In the genomic region with DNA sequence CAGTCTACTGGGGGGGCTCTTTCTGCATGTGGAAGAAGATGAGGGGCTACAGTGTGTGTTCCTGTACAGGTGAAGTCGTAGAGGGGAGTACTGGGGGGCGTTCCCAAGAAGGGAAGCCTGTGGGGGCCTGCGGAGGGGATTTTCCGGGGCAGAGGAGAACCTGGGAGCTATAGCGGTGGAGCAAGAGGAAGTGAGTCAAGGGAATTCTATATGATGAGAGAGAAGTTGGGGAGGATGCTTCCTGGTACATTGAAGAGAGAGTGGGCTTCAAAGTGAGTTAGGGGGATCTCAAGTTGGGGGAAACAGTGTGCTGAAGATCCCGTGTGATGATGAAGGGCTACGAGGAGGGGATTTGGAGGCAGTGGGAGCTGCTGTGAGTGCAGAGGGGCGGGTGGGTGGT, we compare ENCODE assay signal across 31 cellular contexts. TPM values are rescaled to one million over a fixed set of nuclear protein-coding genes. Genes with fewer than 3 reads are reported as not detected.
DNase-seq lines count a peak whose midpoint lies in the region; ATAC-seq lines count a peak whose summit lies in the region.
"Had no signal": no experiment of that assay in that cellular context is flagged by ENCODE, and none has a peak within 500 bp of the region (broad histone marks: within the 10 kb centered on the region; RNA-seq: fewer than 3 reads in every experiment).

No MANE protein-coding gene starts in this region.

- H3K9ac ChIP-seq in HUES48 (ENCODE audit: low read depth, low read length) (no peak overlapping the region), iPS-20b (ENCODE audit: low read depth, low read length) (peak overlapping the region; percentile 82; the same call in 1 of the 2 replicates)
- H3K9ac ChIP-seq: BLaER1 had no signal

- H3K27me3 ChIP-seq in ACC112 (ENCODE audit: insufficient read depth, low read length) (peaks cover 22% of the 10 kb centered on the region), HUES48 (ENCODE audit: control insufficient read depth, insufficient read depth, low read length) (peaks cover 65% of the 10 kb centered on the region), ectodermal cell (ENCODE audit: control insufficient read depth, insufficient read depth, low read length, poor library complexity, severe bottlenecking) (peaks cover 80% of the 10 kb centered on the region), iPS-20b (ENCODE audit: insufficient read depth, low read length) (peaks cover 78% of the 10 kb centered on the region)
- H3K27me3 ChIP-seq: pancreas had no signal

- H3K4me1 ChIP-seq in ACC112 (ENCODE audit: control insufficient read depth, insufficient read depth, low read length, unreplicated experiment) (peaks cover 6% of the 10 kb centered on the region), HUES48 (ENCODE audit: control insufficient read depth, insufficient read depth, low read length) (peaks cover 34% of the 10 kb centered on the region), ectodermal cell (ENCODE audit: control insufficient read depth, insufficient read depth, low read length) (peaks cover 34% of the 10 kb centered on the region), iPS-20b (ENCODE audit: insufficient read depth, low read length) (peaks cover 20% of the 10 kb centered on the region; the same call in 1 of the 2 replicates)
- H3K4me1 ChIP-seq: adrenal gland, Caco-2, pancreas, upper lobe of right lung had no signal

- intact Hi-C loops in left colon (cut with DNase I, micrococcal nuclease), result no loop called here

- peaks cover 3% of the 10 kb centered on the region for H3K79me2 ChIP-seq in ACC112 (ENCODE audit: control insufficient read depth, insufficient read depth, low read length, unreplicated experiment)

- H3K36me3 ChIP-seq in ACC112 (ENCODE audit: insufficient read depth, low read length) (no peaks in the 10 kb centered on the region), HUES48 (ENCODE audit: control insufficient read depth, insufficient read depth, low read length) (no peaks in the 10 kb centered on the region), ectodermal cell (ENCODE audit: control insufficient read depth, insufficient read depth, low read length) (no peaks in the 10 kb centered on the region), iPS-20b (ENCODE audit: insufficient read depth, low read depth, low read length) (peaks cover 19% of the 10 kb centered on the region; the same call in 1 of the 2 replicates)
- H3K36me3 ChIP-seq: adrenal gland, BLaER1, pancreas, upper lobe of right lung had no signal

- DNase-seq in left colon, result no peak
- DNase-seq in NCI-H524 (lab: John Stamatoyannopoulos, UW), result no peak
- DNase-seq in activated CD4-positive, alpha-beta T cell treated with anti-CD3 and anti-CD28 coated beads, Interleukin-2, amount 50 U/mL, for 4 hours, result no peak
- DNase-seq: activated CD8-positive, alpha-beta T cell treated with anti-CD3 and anti-CD28 coated beads for 36 hours; activated naive CD4-positive, alpha-beta T cell; activated T-cell treated with anti-CD3 and anti-CD28 coated beads, Interleukin-2, amount 50 U/mL, for 1 hour; adrenal gland; Caco-2; dermis blood vessel endothelial cell; DMS79 treated with DMSO at 0.1 percent for 48 hours; foreskin melanocyte; hippocampal formation; IMR-90; mammary epithelial cell; NCI-H2107; NCI-H526; pancreas; right cardiac atrium; stimulated activated CD4-positive, alpha-beta T cell treated with anti-CD3 and anti-CD28 coated beads, Interleukin-4, amount 100 ng/mL, for 4 hours; stimulated activated naive CD8-positive, alpha-beta T cell treated with anti-CD3 and anti-CD28 coated beads, Interleukin-15, amount 100 ng/mL, for 72 hours; upper lobe of right lung had no signal

- H3K9me3 ChIP-seq in HUES48 (ENCODE audit: control insufficient read depth, insufficient read depth, low read length) (no peaks in the 10 kb centered on the region), ectodermal cell (ENCODE audit: control insufficient read depth, low read length) (no peaks in the 10 kb centered on the region), iPS-20b (ENCODE audit: insufficient read depth, low read depth, low read length) (no peaks in the 10 kb centered on the region)
- H3K9me3 ChIP-seq: adrenal gland, BLaER1, Caco-2, pancreas, upper lobe of right lung had no signal

- H3K4me3 ChIP-seq in ACC112 (ENCODE audit: low read depth, low read length) (peak overlapping the region; percentile 69), HUES48 (ENCODE audit: low read depth, low read length) (peak overlapping the region; percentile 61), ectodermal cell (ENCODE audit: insufficient read depth, low read depth, low read length) (peak overlapping the region; percentile 6), iPS-20b (ENCODE audit: low read length) (peak overlapping the region; percentile 84)
- H3K4me3 ChIP-seq: adrenal gland, BLaER1, pancreas, upper lobe of right lung had no signal

- no peak overlapping the region for H2AFZ ChIP-seq in ACC112 (ENCODE audit: low read length, unreplicated experiment)

- 3 to 7% methylated on average over 8 of the region's 8 CpGs for WGBS in ectodermal cell, 2 experiments

- ATAC-seq in left colon, result no peak
- no peak for ATAC-seq in HG02571 (IDR thresholded peaks at IDR 0.05; ENCODE audit: unreplicated experiment)
- ATAC-seq: activated CD8-positive, alpha-beta T cell treated with anti-CD3 and anti-CD28 coated beads for 36 hours; pancreas; right cardiac atrium; stimulated activated naive CD8-positive, alpha-beta T cell treated with anti-CD3 and anti-CD28 coated beads, Interleukin-15, amount 100 ng/mL, for 72 hours; upper lobe of right lung had no signal

- H3K27ac ChIP-seq in ACC112 (ENCODE audit: low read depth, low read length) (peak overlapping the region; percentile 21; the same call in 1 of the 2 replicates), HUES48 (ENCODE audit: low read depth, low read length) (no peak overlapping the region), ectodermal cell (ENCODE audit: insufficient read depth, low read depth, low read length, poor library complexity, severe bottlenecking) (no peak overlapping the region), iPS-20b (ENCODE audit: low read length) (no peak overlapping the region)
- H3K27ac ChIP-seq: adrenal gland, BLaER1, HL-60, pancreas, upper lobe of right lung had no signal

RNA-seq across cellular contexts. Expression of gene CACNG8, which starts 1.9 kb away (rescaled TPM):
- polyA plus RNA-seq in ectodermal cell (2013, experiment 1 of 4), result 1.9 TPM
- polyA plus RNA-seq in ectodermal cell (2013, experiment 2 of 4), result 3.4 TPM
- polyA plus RNA-seq in ectodermal cell (2013, experiment 3 of 4), result 1.4 TPM
- 1.7 TPM for polyA plus RNA-seq in ectodermal cell (2013, experiment 4 of 4)
- total RNA-seq in left colon, result under 1 TPM in 1 of 2 donors, not detected in 1; 0.03 TPM
- total RNA-seq: activated CD8-positive, alpha-beta T cell treated with anti-CD3 and anti-CD28 coated beads for 36 hours; bronchial epithelial cell; epithelial cell of proximal tubule; IMR-90; mammary epithelial cell had no signal
- polyA plus RNA-seq: mammary epithelial cell had no signal

RNA-seq across cellular contexts. Expression of gene CACNG6, which starts 30.6 kb away (rescaled TPM):
- 1.6 TPM for polyA plus RNA-seq in ectodermal cell (2013, experiment 1 of 4)
- 2.5 TPM for polyA plus RNA-seq in ectodermal cell (2013, experiment 2 of 4)
- polyA plus RNA-seq in ectodermal cell (2013, experiment 3 of 4), result 3.4 TPM
- 3.9 TPM for polyA plus RNA-seq in ectodermal cell (2013, experiment 4 of 4)
- not detected for total RNA-seq in left colon
- total RNA-seq: activated CD8-positive, alpha-beta T cell treated with anti-CD3 and anti-CD28 coated beads for 36 hours; adrenal gland; IMR-90; mammary epithelial cell; pancreas; right cardiac atrium; upper lobe of right lung had no signal
- polyA plus RNA-seq: adrenal gland, IMR-90, mammary epithelial cell, pancreas, right cardiac atrium had no signal

RNA-seq across cellular contexts. Expression of gene CACNG7, which starts 51.8 kb away (rescaled TPM):
- 35.0 TPM for polyA plus RNA-seq in ectodermal cell (2013, experiment 1 of 4)
- 36.5 TPM for polyA plus RNA-seq in ectodermal cell (2013, experiment 2 of 4)
- 30.5 TPM for polyA plus RNA-seq in ectodermal cell (2013, experiment 3 of 4)
- 38.1 TPM for polyA plus RNA-seq in ectodermal cell (2013, experiment 4 of 4)
- not detected for total RNA-seq in left colon
- total RNA-seq: activated CD8-positive, alpha-beta T cell treated with anti-CD3 and anti-CD28 coated beads for 36 hours; bronchial epithelial cell; Caco-2; dermis blood vessel endothelial cell; epithelial cell of proximal tubule; mammary epithelial cell; myocyte; right cardiac atrium; upper lobe of right lung had no signal
- polyA plus RNA-seq: mammary epithelial cell had no signal

Comparison
In these comparisons a context has a peak if more than half of its experiments do, and no peak if none do; other contexts are left out.
1. H3K4me3 ChIP-seq: peak in every context shown above with its lines; median percentile 84 in iPS-20b; 69 in ACC112; 61 in HUES48; 6 in ectodermal cell.